In genomic region chr21:42590431-42591131, GRCh38 we compare ENCODE assay signal across 13 cellular contexts.
DNase-seq lines count a peak whose midpoint lies in the region; ATAC-seq and TF ChIP-seq lines count a peak whose summit lies in the region.
"Had no signal": no experiment of that assay in that cellular context is flagged by ENCODE, and none has a peak within 500 bp of the region (broad histone marks: within the 10 kb centered on the region; RNA-seq: fewer than 3 reads in every experiment).

No MANE protein-coding gene starts in this region.

- WGBS in mesenchymal stem cell = 82% methylated on average over 20 of the region's 20 CpGs
- 66 to 69% methylated on average over 8 to 13 of the region's 20 CpGs for WGBS in esophagus squamous epithelium, 2 donors

- intact Hi-C loops in activated CD8-positive, alpha-beta T cell treated with anti-CD3 and anti-CD28 coated beads for 36 hours (cut with micrococcal nuclease) = loop anchor here (5.0 kb wide), 1 partner anchor 227 kb away; no protein-coding TSS in a partner anchor
- intact Hi-C loops in esophagus squamous epithelium (cut with DNase I) = loop anchor here (5.0 kb wide), 1 partner anchor 227 kb away; no protein-coding TSS in a partner anchor

- H3K4me1 ChIP-seq in CD4-positive, CD25-positive, alpha-beta regulatory T cell (ENCODE audit: control insufficient read depth, insufficient read depth, low read length, poor library complexity, severe bottlenecking) = peaks cover 18% of the 10 kb centered on the region
- peaks cover 3% of the 10 kb centered on the region for H3K4me1 ChIP-seq in mesenchymal stem cell (ENCODE audit: control insufficient read depth, insufficient read depth, low read depth, low read length)
- H3K4me1 ChIP-seq in esophagus squamous epithelium = peaks cover 6 to 10% (median 7%) of the 10 kb centered on the region in 3 donors

- H3K4ac ChIP-seq in mesenchymal stem cell (ENCODE audit: low read depth in 1 of 2, low read length in 2 of 2) = no peak overlapping the region

- H3K18ac ChIP-seq in mesenchymal stem cell (ENCODE audit: low read depth in 1 of 2, low read length in 2 of 2) = no peak overlapping the region

- H4K91ac ChIP-seq in mesenchymal stem cell (ENCODE audit: low read length) = no peak overlapping the region

- no peak overlapping the region for H2BK15ac ChIP-seq in mesenchymal stem cell (ENCODE audit: low read depth, poor library complexity, severe bottlenecking)

- H3K14ac ChIP-seq in mesenchymal stem cell (ENCODE audit: low read length in 2 of 2) = no peak overlapping the region

- H3K9me3 ChIP-seq in CD4-positive, CD25-positive, alpha-beta regulatory T cell (ENCODE audit: control insufficient read depth in 2 of 2, low read length in 2 of 2) = no peaks in the 10 kb centered on the region
- H3K9me3 ChIP-seq in mesenchymal stem cell (ENCODE audit: control insufficient read depth, low read length) (no peaks in the 10 kb centered on the region), esophagus squamous epithelium (no peaks in the 10 kb centered on the region)
- H3K9me3 ChIP-seq: SJSA1, thoracic aorta had no signal

- H2AK5ac ChIP-seq in mesenchymal stem cell (ENCODE audit: low read length, severe bottlenecking) = no peak overlapping the region

- peak in 1 of 3 donors; percentile 71 for DNase-seq in CD4-positive, CD25-positive, alpha-beta regulatory T cell
- DNase-seq in GF-D8 (lab: John Stamatoyannopoulos, UW) (peak; percentile 50), mesenchymal stem cell (no peak), esophagus squamous epithelium (lab: John Stamatoyannopoulos, UW) (no peak), SHP77 treated with DMSO at 0.1 percent for 48 hours (lab: John Stamatoyannopoulos, UW) (no peak)
- DNase-seq in activated CD8-positive, alpha-beta T cell treated with anti-CD3 and anti-CD28 coated beads for 36 hours = peak; percentile 72
- DNase-seq: anterior cingulate cortex, DMS79 treated with DMSO at 0.1 percent for 48 hours, NCI-H1930, NCI-H524 had no signal

- no peak overlapping the region for H2BK12ac ChIP-seq in mesenchymal stem cell (ENCODE audit: low read length in 2 of 2)

- H3K36me3 ChIP-seq in CD4-positive, CD25-positive, alpha-beta regulatory T cell (ENCODE audit: control insufficient read depth, insufficient read depth, low read length) = no peaks in the 10 kb centered on the region
- H3K36me3 ChIP-seq in mesenchymal stem cell (ENCODE audit: control insufficient read depth in 1 of 2, insufficient read depth in 2 of 2, low read depth in 1 of 2, low read length in 2 of 2) (no peaks in the 10 kb centered on the region), esophagus squamous epithelium (no peaks in the 10 kb centered on the region)
- H3K36me3 ChIP-seq: SJSA1, thoracic aorta had no signal

- no peaks in the 10 kb centered on the region for H3K36me3 Mint-ChIP-seq in CD4-positive, CD25-positive, alpha-beta regulatory T cell
- no peaks in the 10 kb centered on the region for H3K36me3 Mint-ChIP-seq in activated CD8-positive, alpha-beta T cell treated with anti-CD3 and anti-CD28 coated beads for 36 hours (ENCODE audit: low read depth)

- H3K27ac ChIP-seq in CD4-positive, CD25-positive, alpha-beta regulatory T cell (ENCODE audit: insufficient read depth, low read length, poor library complexity, severe bottlenecking) = no peak overlapping the region
- H3K27ac ChIP-seq in mesenchymal stem cell (ENCODE audit: low read length, poor library complexity, severe bottlenecking) = no peak overlapping the region
- H3K27ac ChIP-seq in esophagus squamous epithelium = no peak overlapping the region
- H3K27ac ChIP-seq: SJSA1, thoracic aorta had no signal

- H2BK120ac ChIP-seq in mesenchymal stem cell (ENCODE audit: low read depth, low read length) = no peak overlapping the region

- H3K4me3 Mint-ChIP-seq in CD4-positive, CD25-positive, alpha-beta regulatory T cell = peak overlapping the region in 2 of 4 donors; percentile 3 to 43
- no peak overlapping the region for H3K4me3 Mint-ChIP-seq in activated CD8-positive, alpha-beta T cell treated with anti-CD3 and anti-CD28 coated beads for 36 hours

- POLR2A ChIA-PET in activated CD8-positive, alpha-beta T cell treated with anti-CD3 and anti-CD28 coated beads for 36 hours (lab: Charles Lee) = interaction anchor here (0.6 to 1.0 kb wide), 2 partner anchors 21 to 64 kb away, joined by 3 read pairs; no protein-coding TSS in a partner anchor

- H2AFZ ChIP-seq in mesenchymal stem cell (ENCODE audit: low read depth, low read length) = no peak overlapping the region

- H3K23ac ChIP-seq in mesenchymal stem cell (ENCODE audit: low read length in 2 of 2) = no peak overlapping the region

- H3K27me3 Mint-ChIP-seq in CD4-positive, CD25-positive, alpha-beta regulatory T cell = peaks cover 4% of the 10 kb centered on the region
- no peaks in the 10 kb centered on the region for H3K27me3 Mint-ChIP-seq in activated CD8-positive, alpha-beta T cell treated with anti-CD3 and anti-CD28 coated beads for 36 hours

- no peaks in the 10 kb centered on the region for H3K79me1 ChIP-seq in mesenchymal stem cell (replicated peaks; ENCODE audit: low read length, poor library complexity, severe bottlenecking)

- H4K8ac ChIP-seq in mesenchymal stem cell (ENCODE audit: low read length) = peak overlapping the region; percentile 19

- peaks cover 0 to 28% (median 7%) of the 10 kb centered on the region in 4 donors for H3K4me1 Mint-ChIP-seq in CD4-positive, CD25-positive, alpha-beta regulatory T cell
- peaks cover 17% of the 10 kb centered on the region for H3K4me1 Mint-ChIP-seq in activated CD8-positive, alpha-beta T cell treated with anti-CD3 and anti-CD28 coated beads for 36 hours (ENCODE audit: low read depth)

- TF ChIP-seq CTCF in activated CD8-positive, alpha-beta T cell treated with anti-CD3 and anti-CD28 coated beads for 36 hours (IDR thresholded peaks at IDR 0.05) = no peak
- TF ChIP-seq CTCF in esophagus squamous epithelium (IDR thresholded peaks at IDR 0.05) = no peak

- H3K4me2 ChIP-seq in mesenchymal stem cell (ENCODE audit: low read length, poor library complexity, severe bottlenecking) = no peak overlapping the region

- H3K27ac Mint-ChIP-seq in CD4-positive, CD25-positive, alpha-beta regulatory T cell = peak overlapping the region in 1 of 3 donors; percentile 67
- H3K27ac Mint-ChIP-seq in activated CD8-positive, alpha-beta T cell treated with anti-CD3 and anti-CD28 coated beads for 36 hours = no peak overlapping the region

- TF ChIP-seq POLR2A in esophagus squamous epithelium (IDR thresholded peaks at IDR 0.05) = no peak

- H3K9me3 Mint-ChIP-seq in CD4-positive, CD25-positive, alpha-beta regulatory T cell = no peaks in the 10 kb centered on the region
- H3K9me3 Mint-ChIP-seq in activated CD8-positive, alpha-beta T cell treated with anti-CD3 and anti-CD28 coated beads for 36 hours = no peaks in the 10 kb centered on the region

- H3K9ac ChIP-seq in mesenchymal stem cell (ENCODE audit: low read length) = no peak overlapping the region

- H3K27me3 ChIP-seq in CD4-positive, CD25-positive, alpha-beta regulatory T cell (ENCODE audit: control insufficient read depth, insufficient read depth, low read length) = no peaks in the 10 kb centered on the region
- peaks cover 20 to 45% of the 10 kb centered on the region in 2 experiments for H3K27me3 ChIP-seq in mesenchymal stem cell (ENCODE audit: control insufficient read depth in 1 of 2, insufficient read depth in 1 of 2, low read length in 2 of 2)
- H3K27me3 ChIP-seq in esophagus squamous epithelium = peaks cover 0 to 16% (median 0%) of the 10 kb centered on the region in 4 donors
- H3K27me3 ChIP-seq: SJSA1 had no signal

- ATAC-seq in CD4-positive, CD25-positive, alpha-beta regulatory T cell (ENCODE audit: low read depth in 2 of 2) = peak; percentile 35 to 58
- peak; percentile 82 for ATAC-seq in activated CD8-positive, alpha-beta T cell treated with anti-CD3 and anti-CD28 coated beads for 36 hours
- ATAC-seq in GM21576 (IDR thresholded peaks at IDR 0.05; ENCODE audit: unreplicated experiment) = no peak

- H2BK5ac ChIP-seq in mesenchymal stem cell (ENCODE audit: low read depth, low read length, poor library complexity, severe bottlenecking) = no peak overlapping the region

- H3K4me3 ChIP-seq in CD4-positive, CD25-positive, alpha-beta regulatory T cell (ENCODE audit: low read depth, low read length) = no peak overlapping the region
- H3K4me3 ChIP-seq in mesenchymal stem cell (ENCODE audit: insufficient read depth in 1 of 2, low read depth in 1 of 2, low read length in 2 of 2) (no peak overlapping the region), esophagus squamous epithelium (no peak overlapping the region)
- H3K4me3 ChIP-seq: SJSA1, thoracic aorta had no signal

- CTCF ChIA-PET in activated CD8-positive, alpha-beta T cell treated with anti-CD3 and anti-CD28 coated beads for 36 hours (lab: Charles Lee) = interaction anchor here (1.1 kb wide), 1 partner anchor 228 kb away, joined by 6 read pairs; no protein-coding TSS in a partner anchor

Comparison
In these comparisons a context has a peak if more than half of its experiments do, and no peak if none do; other contexts are left out.
1. DNase-seq: peak in GF-D8 (single experiment) and activated CD8-positive, alpha-beta T cell treated with anti-CD3 and anti-CD28 coated beads for 36 hours (single experiment); none in mesenchymal stem cell (single experiment), esophagus squamous epithelium (single experiment) and SHP77 treated with DMSO at 0.1 percent for 48 hours (single experiment).